Comparison of ENCODE assay signal across 21 cellular contexts in genomic region chr5:124919752-124920151, GRCh38.
DNase-seq lines count a peak whose midpoint lies in the region; ATAC-seq, FAIRE-seq and TF ChIP-seq lines count a peak whose summit lies in the region.
"Had no signal": no experiment of that assay in that cellular context is flagged by ENCODE, and none has a peak within 500 bp of the region (broad histone marks: within the 10 kb centered on the region; RNA-seq: fewer than 3 reads in every experiment).

No MANE protein-coding gene starts in this region.

- H3K4me1 ChIP-seq in OCI-LY7 (ENCODE audit: insufficient read depth, low read length, poor library complexity, severe bottlenecking) (peaks cover 70% of the 10 kb centered on the region), endodermal cell (ENCODE audit: control insufficient read depth, insufficient read depth, low read length) (peaks cover 19% of the 10 kb centered on the region), neuronal stem cell (ENCODE audit: control insufficient read depth in 2 of 2, insufficient read depth in 1 of 2, low read depth in 1 of 2, low read length in 2 of 2) (peaks cover 13 to 54% of the 10 kb centered on the region in 2 donors), A673 (ENCODE audit: insufficient read depth, low read length, poor library complexity, severe bottlenecking) (peaks cover 8% of the 10 kb centered on the region)

- H3K4me2 ChIP-seq in OCI-LY7 (ENCODE audit: low read length) (peak overlapping the region; percentile 98), neuronal stem cell (ENCODE audit: insufficient read depth, low read length, poor library complexity, severe bottlenecking) (no peak overlapping the region)
- H3K4me2 ChIP-seq: A549 had no signal

- FAIRE-seq in GM19239 (lab: Jason Lieb, UNC): peak; percentile 4
- FAIRE-seq: A549, D721Med had no signal

- no peaks in the 10 kb centered on the region for H3K9me3 ChIP-seq in OCI-LY7 (ENCODE audit: low read length)
- no peaks in the 10 kb centered on the region for H3K9me3 ChIP-seq in endodermal cell (ENCODE audit: control insufficient read depth, low read length)
- no peaks in the 10 kb centered on the region for H3K9me3 ChIP-seq in neuronal stem cell (replicated peaks in 1 of 2; ENCODE audit: control insufficient read depth in 2 of 2, insufficient read depth in 1 of 2, low read depth in 1 of 2, low read length in 2 of 2)
- no peaks in the 10 kb centered on the region for H3K9me3 ChIP-seq in A673 (ENCODE audit: low read depth, low read length, poor library complexity, severe bottlenecking)
- H3K9me3 ChIP-seq: A549 had no signal

- H2BK120ac ChIP-seq in neuronal stem cell (ENCODE audit: low read depth, low read length): no peak overlapping the region

- H3K27me3 Mint-ChIP-seq in endodermal cell (ENCODE audit: insufficient read depth): peaks cover 6% of the 10 kb centered on the region
- H3K27me3 Mint-ChIP-seq: CD8-positive, alpha-beta memory T cell had no signal

- TF ChIP-seq CTCF in OCI-LY7 (conservative IDR thresholded peaks at IDR 0.05; ENCODE audit: low read length): no peak
- TF ChIP-seq CTCF in endodermal cell (conservative IDR thresholded peaks at IDR 0.05): no peak
- TF ChIP-seq CTCF in A673 (conservative IDR thresholded peaks at IDR 0.05; ENCODE audit: low read depth, low read length): no peak

- H3K4me3 Mint-ChIP-seq in endodermal cell: no peak overlapping the region
- H3K4me3 Mint-ChIP-seq: CD8-positive, alpha-beta memory T cell had no signal

- H2BK5ac ChIP-seq in neuronal stem cell (ENCODE audit: low read length): no peak overlapping the region

- peak overlapping the region; percentile 62 for H3K4me3 ChIP-seq in OCI-LY7 (ENCODE audit: low read depth, low read length, poor library complexity, severe bottlenecking)
- no peak overlapping the region for H3K4me3 ChIP-seq in endodermal cell (ENCODE audit: low read length)
- no peak overlapping the region for H3K4me3 ChIP-seq in neuronal stem cell (ENCODE audit: low read length in 2 of 2)
- no peak overlapping the region for H3K4me3 ChIP-seq in A673 (ENCODE audit: low read depth, low read length, poor library complexity, severe bottlenecking)
- H3K4me3 ChIP-seq: A549 had no signal

- H2AK5ac ChIP-seq in neuronal stem cell (ENCODE audit: low read depth, low read length): no peak overlapping the region

- 16 to 33% methylated on average over 1 of the region's 1 CpG for WGBS in endodermal cell (ENCODE audit: insufficient coverage in 1 of 2, insufficient read length in 1 of 2), 2 experiments
- WGBS in neuronal stem cell (ENCODE audit: extremely low coverage in 2 of 2, insufficient read length in 2 of 2, insufficient replicate concordance in 1 of 2), 2 donors: no CpG with 5 or more reads among the region's 1 CpG

- H4K91ac ChIP-seq in neuronal stem cell (ENCODE audit: low read depth, low read length, poor library complexity): no peak overlapping the region

- H2AFZ ChIP-seq in OCI-LY7 (ENCODE audit: low read length) (peak overlapping the region; percentile 92), neuronal stem cell (ENCODE audit: low read length) (no peak overlapping the region)

- POLR2A ChIA-PET in OCI-LY7 (lab: Charles Lee): interaction anchor here (0.5 to 2.7 kb wide), 20 partner anchors 11 to 492 kb away, joined by 3 to 30 read pairs (median 4); no protein-coding TSS in a partner anchor
- POLR2A ChIA-PET in A673 (lab: Charles Lee; ENCODE audit: low non-redundant PET): no interaction called here

- no peak overlapping the region for H4K8ac ChIP-seq in neuronal stem cell (ENCODE audit: low read depth, low read length)

- H3K9me2 ChIP-seq in OCI-LY7 (ENCODE audit: insufficient read depth, low read length): no peaks in the 10 kb centered on the region

- H3K36me3 ChIP-seq in OCI-LY7 (ENCODE audit: insufficient read depth, low read length) (no peaks in the 10 kb centered on the region; the same call in 1 of the 2 replicates), endodermal cell (ENCODE audit: control insufficient read depth, insufficient read depth, low read length) (no peaks in the 10 kb centered on the region), neuronal stem cell (replicated peaks in 1 of 2; ENCODE audit: control insufficient read depth in 2 of 2, insufficient read depth in 2 of 2, low read length in 2 of 2) (no peaks in the 10 kb centered on the region), A673 (ENCODE audit: insufficient read depth, low read length, poor library complexity, severe bottlenecking) (no peaks in the 10 kb centered on the region)

- intact Hi-C loops in OCI-LY7 (cut with micrococcal nuclease; ENCODE audit: unreplicated experiment) (loop anchor here (2.0 to 10.0 kb wide), 3 partner anchors 87 to 1695 kb away; no protein-coding TSS in a partner anchor), A673 (cut with micrococcal nuclease; ENCODE audit: unreplicated experiment) (no loop called here)

- H3K79me2 ChIP-seq in OCI-LY7 (ENCODE audit: insufficient read depth, low read depth, low read length): no peaks in the 10 kb centered on the region

- BruUV-seq in OCI-LY7 (replicated peaks; lab: Mats Ljungman, UMichigan): no TSS peak
- no TSS peak for BruUV-seq in A673 (replicated peaks; lab: Mats Ljungman, UMichigan)

- DNase-seq in GM19239 (ENCODE audit: insufficient read length, low spot score) (no peak), OCI-LY7 (ENCODE audit: low spot score) (no peak), endodermal cell (no peak), neuronal stem cell (ENCODE audit: low spot score) (no peak), iPS-NIHi7 (ENCODE audit: extremely low spot score) (no peak), HUDEP-2 (lab: John Stamatoyannopoulos, UW; ENCODE audit: unreplicated experiment in 76 of 76) (no peak), A673 (ENCODE audit: low spot score) (no peak)
- DNase-seq: C1 segment of cervical spinal cord; CD8-positive, alpha-beta memory T cell; GOT3; IMR-90; Karpas-422; NCI-H1048; NCI-H1436; NCI-H1930; NCI-H345; NCI-H524 treated with DMSO at 0.1 percent for 48 hours; Right ventricle myocardium superior had no signal

- no peak overlapping the region for H3K4ac ChIP-seq in neuronal stem cell (ENCODE audit: low read length)

- no peak overlapping the region for H2BK15ac ChIP-seq in neuronal stem cell (ENCODE audit: low read length)

- H3K27me3 ChIP-seq in endodermal cell (ENCODE audit: control insufficient read depth, insufficient read depth, low read length, poor library complexity, severe bottlenecking) (no peaks in the 10 kb centered on the region), neuronal stem cell (ENCODE audit: control insufficient read depth in 3 of 3, insufficient read depth in 3 of 3, low read depth in 1 of 3, low read length in 3 of 3) (no peaks in the 10 kb centered on the region), A673 (replicated peaks; ENCODE audit: insufficient read depth, low read depth, low read length, poor library complexity) (no peaks in the 10 kb centered on the region)

- H3K79me1 ChIP-seq in neuronal stem cell (ENCODE audit: low read depth, low read length): no peaks in the 10 kb centered on the region

- no peak overlapping the region for H3K14ac ChIP-seq in neuronal stem cell (ENCODE audit: low read length)

- H3K36me3 Mint-ChIP-seq in endodermal cell (ENCODE audit: low read depth): peaks cover 17% of the 10 kb centered on the region

- H3K9me3 Mint-ChIP-seq in endodermal cell: peaks cover 22% of the 10 kb centered on the region

- no peak overlapping the region for H3K18ac ChIP-seq in neuronal stem cell (ENCODE audit: low read length)

- H3K9ac ChIP-seq in endodermal cell (ENCODE audit: extremely low read depth, low read length, poor library complexity, severe bottlenecking) (no peak overlapping the region), neuronal stem cell (ENCODE audit: low read depth, low read length, poor library complexity) (no peak overlapping the region)

- ATAC-seq in HG02973 (IDR thresholded peaks at IDR 0.05; ENCODE audit: unreplicated experiment): no peak
- ATAC-seq: A549 had no signal

- CTCF ChIA-PET in OCI-LY7 (lab: Charles Lee; ENCODE audit: unreplicated experiment) (interaction anchor here (1.0 kb wide), 1 partner anchor 9 kb away, joined by 3 read pairs; no protein-coding TSS in a partner anchor), A673 (lab: Charles Lee) (no interaction called here)

- H3K4me1 Mint-ChIP-seq in endodermal cell: no peaks in the 10 kb centered on the region
- H3K4me1 Mint-ChIP-seq: CD8-positive, alpha-beta memory T cell had no signal

- no peaks in the 10 kb centered on the region for H4K20me1 ChIP-seq in OCI-LY7 (ENCODE audit: insufficient read depth, low read length)

- H3K27ac ChIP-seq in OCI-LY7 (ENCODE audit: low read depth, low read length, poor library complexity, severe bottlenecking) (peak overlapping the region; percentile 88), endodermal cell (ENCODE audit: low read depth, low read length) (peak overlapping the region; percentile 39), neuronal stem cell (replicated peaks; ENCODE audit: low read length) (peak overlapping the region; percentile 3), A673 (ENCODE audit: low read depth, low read length, poor library complexity, severe bottlenecking) (no peak overlapping the region)
- H3K27ac ChIP-seq: A549 had no signal

- H2BK12ac ChIP-seq in neuronal stem cell (ENCODE audit: low read length): no peak overlapping the region

- H3K23ac ChIP-seq in neuronal stem cell (ENCODE audit: low read depth, low read length, poor library complexity): no peak overlapping the region

- no peak overlapping the region for H3K27ac Mint-ChIP-seq in endodermal cell
- H3K27ac Mint-ChIP-seq: CD8-positive, alpha-beta memory T cell had no signal
